ENCODE assay signal across 34 cellular contexts in the genomic region with DNA sequence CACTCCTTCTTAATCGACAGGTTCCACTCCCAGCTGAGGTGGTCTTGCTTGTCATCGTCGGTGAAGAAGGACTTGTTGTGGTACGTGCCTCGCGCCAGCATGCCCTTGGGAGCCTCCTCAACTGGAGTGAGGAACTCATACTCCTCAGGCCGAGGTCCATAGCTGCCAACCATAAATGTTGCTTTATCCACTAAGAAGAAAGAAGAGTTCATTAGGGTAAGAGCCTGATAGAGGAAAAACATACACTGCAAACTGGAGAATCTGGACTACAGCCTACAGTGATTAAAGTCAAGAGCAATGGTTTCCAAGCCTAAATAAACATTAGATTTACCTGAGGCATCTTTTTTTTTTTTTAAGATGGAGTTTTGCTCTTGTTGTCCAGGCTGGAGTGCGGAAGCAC. TPM values are rescaled to one million over a fixed set of nuclear protein-coding genes. Genes with fewer than 3 reads are reported as not detected.
DNase-seq lines count a peak whose midpoint lies in the region; TF ChIP-seq lines count a peak whose summit lies in the region.
"Had no signal": no experiment of that assay in that cellular context is flagged by ENCODE, and none has a peak within 500 bp of the region (broad histone marks: within the 10 kb centered on the region; RNA-seq: fewer than 3 reads in every experiment).

No MANE protein-coding gene starts in this region.

- H3K9me3 ChIP-seq in CD8-positive, alpha-beta memory T cell (ENCODE audit: low read length) = no peaks in the 10 kb centered on the region
- no peaks in the 10 kb centered on the region for H3K9me3 ChIP-seq in neutrophil
- H3K9me3 ChIP-seq: A549, gastroesophageal sphincter, stomach, thyroid gland had no signal

- H3K27ac ChIP-seq in CD8-positive, alpha-beta memory T cell (ENCODE audit: low read depth, low read length) = no peak overlapping the region
- H3K27ac ChIP-seq in neutrophil (peak overlapping the region; percentile 68), brain microvascular endothelial cell (no peak overlapping the region)
- H3K27ac ChIP-seq: A549, ascending aorta, gastroesophageal sphincter, hepatocyte, RWPE1, stomach, thyroid gland had no signal

- TF ChIP-seq CTCF in neutrophil (IDR thresholded peaks at IDR 0.05) (no peak), brain microvascular endothelial cell (IDR thresholded peaks at IDR 0.05; ENCODE audit: low read depth, low read length, missing control alignments) (no peak)

- no peaks in the 10 kb centered on the region for H3K27me3 ChIP-seq in CD8-positive, alpha-beta memory T cell (ENCODE audit: insufficient read depth, low read length, poor library complexity, severe bottlenecking)
- H3K27me3 ChIP-seq in neutrophil = no peaks in the 10 kb centered on the region
- no peaks in the 10 kb centered on the region for H3K27me3 ChIP-seq in brain microvascular endothelial cell (replicated peaks)
- H3K27me3 ChIP-seq: ascending aorta, gastroesophageal sphincter, hepatocyte, stomach, thyroid gland had no signal

- POLR2A ChIA-PET in activated CD4-positive, alpha-beta T cell treated with anti-CD3 and anti-CD28 coated beads, Interleukin-2, amount 10 ng/mL, durations not matched to agents 7 days and 5 days (lab: Charles Lee) = no interaction called here
- POLR2A ChIA-PET in CD8-positive, alpha-beta memory T cell (lab: Charles Lee) = no interaction called here

- peaks cover 76% of the 10 kb centered on the region for H3K36me3 Mint-ChIP-seq in activated CD4-positive, alpha-beta T cell treated with anti-CD3 and anti-CD28 coated beads, Interleukin-2, amount 10 ng/mL, durations not matched to agents 24 days and 14 days (ENCODE audit: low read depth)
- H3K36me3 Mint-ChIP-seq in activated CD4-positive, alpha-beta T cell treated with anti-CD3 and anti-CD28 coated beads, Interleukin-2, amount 10 ng/mL, durations not matched to agents 7 days and 5 days (ENCODE audit: low read depth) = peaks cover 86% of the 10 kb centered on the region
- peaks cover 27 to 84% (median 41%) of the 10 kb centered on the region in 3 donors for H3K36me3 Mint-ChIP-seq in CD8-positive, alpha-beta memory T cell
- H3K36me3 Mint-ChIP-seq in dendritic cell treated with granulocyte-macrophage colony-stimulating factor and Interleukin-4, amounts not matched to agents 40 ng/mL and 50 ng/mL, for 4 days (ENCODE audit: low read depth) = peaks cover 88% of the 10 kb centered on the region

- no peak overlapping the region for H3K27ac Mint-ChIP-seq in activated CD4-positive, alpha-beta T cell treated with anti-CD3 and anti-CD28 coated beads, Interleukin-2, amount 10 ng/mL, durations not matched to agents 24 days and 14 days
- H3K27ac Mint-ChIP-seq in activated CD4-positive, alpha-beta T cell treated with anti-CD3 and anti-CD28 coated beads, Interleukin-2, amount 10 ng/mL, durations not matched to agents 7 days and 5 days = no peak overlapping the region
- H3K27ac Mint-ChIP-seq in CD8-positive, alpha-beta memory T cell = peak overlapping the region in 5 of 8 donors; percentile 5 to 89 (median 43)
- peak overlapping the region; percentile 4 for H3K27ac Mint-ChIP-seq in dendritic cell treated with granulocyte-macrophage colony-stimulating factor and Interleukin-4, amounts not matched to agents 40 ng/mL and 50 ng/mL, for 4 days

- no peaks in the 10 kb centered on the region for H3K9me3 Mint-ChIP-seq in activated CD4-positive, alpha-beta T cell treated with anti-CD3 and anti-CD28 coated beads, Interleukin-2, amount 10 ng/mL, durations not matched to agents 24 days and 14 days
- H3K9me3 Mint-ChIP-seq in activated CD4-positive, alpha-beta T cell treated with anti-CD3 and anti-CD28 coated beads, Interleukin-2, amount 10 ng/mL, durations not matched to agents 7 days and 5 days = no peaks in the 10 kb centered on the region
- H3K9me3 Mint-ChIP-seq in CD8-positive, alpha-beta memory T cell = no peaks in the 10 kb centered on the region
- no peaks in the 10 kb centered on the region for H3K9me3 Mint-ChIP-seq in dendritic cell treated with granulocyte-macrophage colony-stimulating factor and Interleukin-4, amounts not matched to agents 40 ng/mL and 50 ng/mL, for 4 days

- H3K36me3 ChIP-seq in CD8-positive, alpha-beta memory T cell (ENCODE audit: insufficient read depth, low read length) = peaks cover 57% of the 10 kb centered on the region
- H3K36me3 ChIP-seq in neutrophil (peaks cover 75% of the 10 kb centered on the region), brain microvascular endothelial cell (replicated peaks) (peaks cover 27% of the 10 kb centered on the region)

- in situ Hi-C loops in brain microvascular endothelial cell (cut with HindIII; ENCODE audit: low pct_ligation_motif_present, low sequenced_read_pairs) = no loop called here

- peak; percentile 52 for DNase-seq in activated CD4-positive, alpha-beta T cell treated with anti-CD3 and anti-CD28 coated beads, Interleukin-2, amount 10 ng/mL, durations not matched to agents 24 days and 14 days
- DNase-seq in activated CD4-positive, alpha-beta T cell treated with anti-CD3 and anti-CD28 coated beads, Interleukin-2, amount 10 ng/mL, durations not matched to agents 7 days and 5 days = no peak
- DNase-seq in CD8-positive, alpha-beta memory T cell = no peak
- DNase-seq in brain microvascular endothelial cell (no peak), HK-2 (ENCODE audit: unreplicated experiment) (no peak), NCI-H2227 treated with DMSO at 0.1 percent for 48 hours (lab: John Stamatoyannopoulos, UW) (no peak)
- DNase-seq: activated CD4-positive, alpha-beta T cell treated with anti-CD3 and anti-CD28 coated beads for 1 hour; activated T-cell treated with anti-CD3 and anti-CD28 coated beads, Interleukin-2, amount 50 U/mL, for 48 hours; AML-193; central memory CD4-positive, alpha-beta T cell; dermis blood vessel endothelial cell; GDM1; left colon; mesenchymal stem cell; NCI-H1417 treated with DMSO at 0.1 percent for 48 hours; NCI-H2107; NCI-H446 treated with DMSO at 0.1 percent for 48 hours; occipital lobe; stimulated activated CD4-positive, alpha-beta T cell treated with anti-CD3 and anti-CD28 coated beads, Interleukin-15, amount 100 ng/mL, for 24 hours; stomach; T-helper 1 cell; thyroid gland had no signal

- intact Hi-C loops in activated CD4-positive, alpha-beta T cell treated with anti-CD3 and anti-CD28 coated beads, Interleukin-2, amount 10 ng/mL, durations not matched to agents 24 days and 14 days (cut with micrococcal nuclease) = no loop called here
- intact Hi-C loops in dendritic cell treated with granulocyte-macrophage colony-stimulating factor and Interleukin-4, amounts not matched to agents 40 ng/mL and 50 ng/mL, for 4 days (cut with micrococcal nuclease) = loop anchor here (5.0 kb wide), 1 partner anchor 95 kb away; no protein-coding TSS in a partner anchor

- no peaks in the 10 kb centered on the region for H3K27me3 Mint-ChIP-seq in activated CD4-positive, alpha-beta T cell treated with anti-CD3 and anti-CD28 coated beads, Interleukin-2, amount 10 ng/mL, durations not matched to agents 24 days and 14 days
- H3K27me3 Mint-ChIP-seq in activated CD4-positive, alpha-beta T cell treated with anti-CD3 and anti-CD28 coated beads, Interleukin-2, amount 10 ng/mL, durations not matched to agents 7 days and 5 days = no peaks in the 10 kb centered on the region
- no peaks in the 10 kb centered on the region for H3K27me3 Mint-ChIP-seq in CD8-positive, alpha-beta memory T cell
- no peaks in the 10 kb centered on the region for H3K27me3 Mint-ChIP-seq in dendritic cell treated with granulocyte-macrophage colony-stimulating factor and Interleukin-4, amounts not matched to agents 40 ng/mL and 50 ng/mL, for 4 days

- H3K4me1 Mint-ChIP-seq in activated CD4-positive, alpha-beta T cell treated with anti-CD3 and anti-CD28 coated beads, Interleukin-2, amount 10 ng/mL, durations not matched to agents 24 days and 14 days = peaks cover 35% of the 10 kb centered on the region
- peaks cover 61% of the 10 kb centered on the region for H3K4me1 Mint-ChIP-seq in activated CD4-positive, alpha-beta T cell treated with anti-CD3 and anti-CD28 coated beads, Interleukin-2, amount 10 ng/mL, durations not matched to agents 7 days and 5 days
- peaks cover 63 to 86% (median 81%) of the 10 kb centered on the region in 3 donors for H3K4me1 Mint-ChIP-seq in CD8-positive, alpha-beta memory T cell
- peaks cover 51% of the 10 kb centered on the region for H3K4me1 Mint-ChIP-seq in dendritic cell treated with granulocyte-macrophage colony-stimulating factor and Interleukin-4, amounts not matched to agents 40 ng/mL and 50 ng/mL, for 4 days (ENCODE audit: low read depth)

- H3K4me1 ChIP-seq in CD8-positive, alpha-beta memory T cell (ENCODE audit: insufficient read depth, low read length) = peaks cover 53% of the 10 kb centered on the region
- peaks cover 19 to 25% of the 10 kb centered on the region in 2 experiments for H3K4me1 ChIP-seq in neutrophil (ENCODE audit: control insufficient read depth in 1 of 2, insufficient read depth in 1 of 2, low read depth in 1 of 2, low read length in 1 of 2)

- CTCF ChIA-PET in activated CD4-positive, alpha-beta T cell treated with anti-CD3 and anti-CD28 coated beads, Interleukin-2, amount 10 ng/mL, durations not matched to agents 7 days and 5 days (lab: Charles Lee) = no interaction called here
- CTCF ChIA-PET in CD8-positive, alpha-beta memory T cell (lab: Charles Lee) = interaction anchor here (1.5 kb wide), 1 partner anchor 10 kb away, joined by 3 read pairs; no protein-coding TSS in a partner anchor

- H3K4me3 Mint-ChIP-seq in activated CD4-positive, alpha-beta T cell treated with anti-CD3 and anti-CD28 coated beads, Interleukin-2, amount 10 ng/mL, durations not matched to agents 24 days and 14 days = no peak overlapping the region
- no peak overlapping the region for H3K4me3 Mint-ChIP-seq in activated CD4-positive, alpha-beta T cell treated with anti-CD3 and anti-CD28 coated beads, Interleukin-2, amount 10 ng/mL, durations not matched to agents 7 days and 5 days
- H3K4me3 Mint-ChIP-seq in CD8-positive, alpha-beta memory T cell = no peak overlapping the region
- no peak overlapping the region for H3K4me3 Mint-ChIP-seq in dendritic cell treated with granulocyte-macrophage colony-stimulating factor and Interleukin-4, amounts not matched to agents 40 ng/mL and 50 ng/mL, for 4 days

- H3K4me3 ChIP-seq in CD8-positive, alpha-beta memory T cell (ENCODE audit: low read length) = no peak overlapping the region
- H3K4me3 ChIP-seq in neutrophil (ENCODE audit: low read depth in 1 of 2, low read length in 1 of 2) = no peak overlapping the region
- no peak overlapping the region for H3K4me3 ChIP-seq in brain microvascular endothelial cell (ENCODE audit: low read depth, low read length)
- H3K4me3 ChIP-seq: A549, ascending aorta, gastroesophageal sphincter, hepatocyte, stomach, thyroid gland had no signal

RNA-seq across cellular contexts. Expression of gene ERP27, which starts 4.2 kb away (rescaled TPM):
- 1.5 and 1.8 TPM in 2 replicates for total RNA-seq in activated CD4-positive, alpha-beta T cell treated with anti-CD3 and anti-CD28 coated beads, Interleukin-2, amount 10 ng/mL, durations not matched to agents 24 days and 14 days
- total RNA-seq in activated CD4-positive, alpha-beta T cell treated with anti-CD3 and anti-CD28 coated beads, Interleukin-2, amount 10 ng/mL, durations not matched to agents 7 days and 5 days = 10 to 100 TPM in 1 of 2 experiments, 1 to 10 TPM in 1; 8.3 to 11.3 TPM
- 1 to 10 TPM; 2.0 to 2.1 TPM for total RNA-seq in CD8-positive, alpha-beta memory T cell
- polyA plus RNA-seq in CD8-positive, alpha-beta memory T cell = 5.3 TPM
- total RNA-seq: ascending aorta, dermis blood vessel endothelial cell, M059J, occipital lobe had no signal

RNA-seq across cellular contexts. Expression of gene ARHGDIB, which starts 18.9 kb away (rescaled TPM):
- total RNA-seq in activated CD4-positive, alpha-beta T cell treated with anti-CD3 and anti-CD28 coated beads, Interleukin-2, amount 10 ng/mL, durations not matched to agents 24 days and 14 days = 452 TPM in 2 replicates
- 1,000 to 10,000 TPM; 1,588 to 1,891 TPM for total RNA-seq in activated CD4-positive, alpha-beta T cell treated with anti-CD3 and anti-CD28 coated beads, Interleukin-2, amount 10 ng/mL, durations not matched to agents 7 days and 5 days
- 100 to 1,000 TPM; 495 to 511 TPM for total RNA-seq in CD8-positive, alpha-beta memory T cell
- polyA plus RNA-seq in CD8-positive, alpha-beta memory T cell = 2,936 TPM

RNA-seq across cellular contexts. Expression of gene PDE6H, which starts 30.3 kb away (rescaled TPM):
- not detected in 2 replicates for total RNA-seq in activated CD4-positive, alpha-beta T cell treated with anti-CD3 and anti-CD28 coated beads, Interleukin-2, amount 10 ng/mL, durations not matched to agents 24 days and 14 days
- total RNA-seq in activated CD4-positive, alpha-beta T cell treated with anti-CD3 and anti-CD28 coated beads, Interleukin-2, amount 10 ng/mL, durations not matched to agents 7 days and 5 days = not detected
- total RNA-seq in CD8-positive, alpha-beta memory T cell = not detected
- polyA plus RNA-seq in CD8-positive, alpha-beta memory T cell = not detected
- total RNA-seq: activated naive CD4-positive, alpha-beta T cell treated with anti-CD3 and anti-CD28 coated beads, Interleukin-2, amount 50 U/mL, for 72 hours; ascending aorta; dermis blood vessel endothelial cell; gastroesophageal sphincter; hepatocyte; HT-29; left colon; M059J; occipital lobe; OCI-LY7; pulmonary artery endothelial cell; stomach; thyroid gland had no signal
- polyA plus RNA-seq: A549, hepatocyte, stomach had no signal

RNA-seq across cellular contexts. Expression of gene MGP, which starts 56.9 kb away (rescaled TPM):
- total RNA-seq in activated CD4-positive, alpha-beta T cell treated with anti-CD3 and anti-CD28 coated beads, Interleukin-2, amount 10 ng/mL, durations not matched to agents 24 days and 14 days = not detected in 2 replicates
- total RNA-seq in activated CD4-positive, alpha-beta T cell treated with anti-CD3 and anti-CD28 coated beads, Interleukin-2, amount 10 ng/mL, durations not matched to agents 7 days and 5 days = under 1 TPM in 1 of 2 experiments, not detected in 1; 0.20 TPM
- not detected for total RNA-seq in CD8-positive, alpha-beta memory T cell
- polyA plus RNA-seq in CD8-positive, alpha-beta memory T cell = not detected
- total RNA-seq: OCI-LY7 had no signal

Comparison
In these comparisons a context has a peak if more than half of its experiments do, and no peak if none do; other contexts are left out.
1. H3K27ac Mint-ChIP-seq: peak in CD8-positive, alpha-beta memory T cell (5 of 8) and dendritic cell treated with granulocyte-macrophage colony-stimulating factor and Interleukin-4, amounts not matched to agents 40 ng/mL and 50 ng/mL, for 4 days (single experiment); none in activated CD4-positive, alpha-beta T cell treated with anti-CD3 and anti-CD28 coated beads, Interleukin-2, amount 10 ng/mL, durations not matched to agents 24 days and 14 days (single experiment) and activated CD4-positive, alpha-beta T cell treated with anti-CD3 and anti-CD28 coated beads, Interleukin-2, amount 10 ng/mL, durations not matched to agents 7 days and 5 days (single experiment).